In genomic region chr11:57597461-57597892, GRCh38 we compare ENCODE assay signal across 9 cellular contexts. TPM values are rescaled to one million over a fixed set of nuclear protein-coding genes. Genes with fewer than 3 reads are reported as not detected.
DNase-seq lines count a peak whose midpoint lies in the region; ATAC-seq, FAIRE-seq and TF ChIP-seq lines count a peak whose summit lies in the region.
"Had no signal": no experiment of that assay in that cellular context is flagged by ENCODE, and none has a peak within 500 bp of the region (broad histone marks: within the 10 kb centered on the region; RNA-seq: fewer than 3 reads in every experiment).

Gene SERPING1, plus strand, starts transcription at chr11:57597685. Its CDS starts 586 bp downstream, at chr11:57598271.

- 18 to 30% (median 25%) methylated on average over 8 to 10 of the region's 10 CpGs for WGBS in heart left ventricle, 4 donors
- WGBS in ovary, 3 donors = 3% methylated on average over 10 of the region's 10 CpGs

- H3K36me3 ChIP-seq in heart left ventricle = peaks cover 0 to 22% (median 7%) of the 10 kb centered on the region in 9 donors
- no peaks in the 10 kb centered on the region for H3K36me3 ChIP-seq in ovary

- no peak for TF ChIP-seq CTCF in heart left ventricle (IDR thresholded peaks at IDR 0.05)
- no peak for TF ChIP-seq CTCF in ovary (IDR thresholded peaks at IDR 0.05)

- peaks cover 0 to 4% (median 0%) of the 10 kb centered on the region in 9 donors for H3K27me3 ChIP-seq in heart left ventricle
- H3K27me3 ChIP-seq in ovary = no peaks in the 10 kb centered on the region

- DNase-seq in AG08395 (ENCODE audit: low spot score) (peak; percentile 65), amniotic epithelial cell (ENCODE audit: low read depth) (peak; percentile 74), heart left ventricle (peak; percentile 56 to 77 (median 67)), ovary (peak; percentile 73 to 90 (median 82)), GM12891 (ENCODE audit: insufficient read length, low spot score) (no peak), iPS-NIHi11 (ENCODE audit: low spot score) (no peak)
- DNase-seq: COR-L47 had no signal

- FAIRE-seq in GM12891 (lab: Jason Lieb, UNC) = no peak

- H3K27ac ChIP-seq in heart left ventricle (peak within 1 kb of the TSS; percentile 86 to 97 (median 89)), ovary (peak within 1 kb of the TSS; percentile 91 to 96)

- TF ChIP-seq EP300 in ovary (IDR thresholded peaks at IDR 0.05) = peak; percentile 14

- TF ChIP-seq POLR2A in heart left ventricle (IDR thresholded peaks at IDR 0.05) (peak in 1 of 2 donors; percentile 33), ovary (IDR thresholded peaks at IDR 0.05) (peak; percentile 42), GM12891 (IDR thresholded peaks at IDR 0.05; ENCODE audit: low read depth, low read length) (no peak)

- H3K4me1 ChIP-seq in heart left ventricle = peaks cover 0 to 26% (median 6%) of the 10 kb centered on the region in 12 donors
- peaks cover 5% of the 10 kb centered on the region for H3K4me1 ChIP-seq in ovary (ENCODE audit: insufficient read depth)

- intact Hi-C loops in heart left ventricle (cut with DNase I) = loop anchor here in 1 of 10 donors (5.0 kb wide), 2 partner anchors 35 to 40 kb away; no protein-coding TSS in a partner anchor
- intact Hi-C loops in ovary (cut with DNase I) = no loop called here

- ATAC-seq in heart left ventricle = peak; percentile 61 to 85 (median 80)
- ATAC-seq in GM21526 (IDR thresholded peaks at IDR 0.05; ENCODE audit: low FRiP score, unreplicated experiment) = no peak
- no peak for ATAC-seq in GM21723 (IDR thresholded peaks at IDR 0.05; ENCODE audit: unreplicated experiment)

- no peaks in the 10 kb centered on the region for H3K9me3 ChIP-seq in heart left ventricle
- no peaks in the 10 kb centered on the region for H3K9me3 ChIP-seq in ovary

- peak within 1 kb of the TSS; percentile 33 to 83 (median 60) for H3K4me3 ChIP-seq in heart left ventricle
- peak within 1 kb of the TSS; percentile 60 for H3K4me3 ChIP-seq in ovary

TF ChIP-seq in GM12891, 5 proteins besides CTCF, POLR2A, EP300 and RAD21:
- TF ChIP-seq PAX5 (IDR thresholded peaks at IDR 0.05; ENCODE audit: insufficient read depth, low read length, severe bottlenecking) (no peak), SPI1 (IDR thresholded peaks at IDR 0.05; ENCODE audit: low read depth, low read length) (no peak), POLR2AphosphoS5 (IDR thresholded peaks at IDR 0.05; ENCODE audit: low read depth, low read length) (no peak), TAF1 (IDR thresholded peaks at IDR 0.05; ENCODE audit: low read depth, low read length) (no peak), POU2F2 (IDR thresholded peaks at IDR 0.05; ENCODE audit: low read depth, low read length) (no peak)
TF ChIP-seq in GM12891: peak in this region for 0.

RNA-seq across cellular contexts. Expression of gene SERPING1, which starts in this region (rescaled TPM):
- total RNA-seq in heart left ventricle = 100 to 1,000 TPM in 4 of 9 donors, 10 to 100 TPM in 5; 55.5 to 344 (median 87.0) TPM
- polyA plus RNA-seq in heart left ventricle = 100 to 1,000 TPM in 1 of 2 donors, 10 to 100 TPM in 1; 80.6 to 121 TPM
- 100 to 1,000 TPM; 454 to 906 (median 709) TPM for total RNA-seq in ovary
- 1,000 to 10,000 TPM in 1 of 2 donors, 100 to 1,000 TPM in 1; 731 to 2,358 TPM for polyA plus RNA-seq in ovary
- not detected for polyA plus RNA-seq in GM12891 (2012; ENCODE audit: low read depth, missing spikeins)

Comparison
In these comparisons a context has a peak if more than half of its experiments do, and no peak if none do; other contexts are left out.
1. RNA of gene SERPING1 (polyA plus RNA-seq): 731 to 2,358 TPM in ovary; 80.6 to 121 TPM in heart left ventricle; every median in the first group is over 4 times any median in the second.
2. DNase-seq: peak in AG08395 (single experiment), amniotic epithelial cell (single experiment), heart left ventricle (5 of 5) and ovary (5 of 5); none in GM12891 (single experiment) and iPS-NIHi11 (single experiment).
3. ATAC-seq: peak in heart left ventricle (4 of 4); none in GM21526 (single experiment) and GM21723 (single experiment).